In genomic region chr17:77756028-77756427, GRCh38 we compare ENCODE assay signal across 23 cellular contexts.
"Had no signal": no experiment of that assay in that cellular context is flagged by ENCODE, and none has a peak within 500 bp of the region (broad histone marks: within the 10 kb centered on the region; RNA-seq: fewer than 3 reads in every experiment).

No MANE protein-coding gene starts in this region.

- DNase-seq: IMR-90, Karpas-422, KG1, NCI-H1092, NCI-H1105 treated with DMSO at 0.1 percent for 48 hours, NCI-H1417 treated with DMSO at 0.1 percent for 48 hours, NCI-H146, NCI-H1694 treated with DMSO at 0.1 percent for 48 hours, NCI-H1930, NCI-H2081, NCI-H2107, NCI-H226, NCI-H446, NCI-H510A, NCI-H524 treated with DMSO at 0.1 percent for 48 hours, NCI-H69, NCI-H774, RPMI8226, SIG-M5 had no signal

- H3K27me3 ChIP-seq: MG63, SJSA1 had no signal

- H3K4me3 ChIP-seq: MG63, SJSA1, SK-N-MC had no signal

- H3K4me1 ChIP-seq: SJSA1 had no signal

- H3K36me3 ChIP-seq: MG63, SJSA1 had no signal

- ATAC-seq: HepG2 had no signal

- H3K9me3 ChIP-seq: SJSA1 had no signal

- H3K27ac ChIP-seq: SJSA1, SK-N-MC had no signal
